Comparison of ENCODE assay signal across 15 cellular contexts in the genomic region with DNA sequence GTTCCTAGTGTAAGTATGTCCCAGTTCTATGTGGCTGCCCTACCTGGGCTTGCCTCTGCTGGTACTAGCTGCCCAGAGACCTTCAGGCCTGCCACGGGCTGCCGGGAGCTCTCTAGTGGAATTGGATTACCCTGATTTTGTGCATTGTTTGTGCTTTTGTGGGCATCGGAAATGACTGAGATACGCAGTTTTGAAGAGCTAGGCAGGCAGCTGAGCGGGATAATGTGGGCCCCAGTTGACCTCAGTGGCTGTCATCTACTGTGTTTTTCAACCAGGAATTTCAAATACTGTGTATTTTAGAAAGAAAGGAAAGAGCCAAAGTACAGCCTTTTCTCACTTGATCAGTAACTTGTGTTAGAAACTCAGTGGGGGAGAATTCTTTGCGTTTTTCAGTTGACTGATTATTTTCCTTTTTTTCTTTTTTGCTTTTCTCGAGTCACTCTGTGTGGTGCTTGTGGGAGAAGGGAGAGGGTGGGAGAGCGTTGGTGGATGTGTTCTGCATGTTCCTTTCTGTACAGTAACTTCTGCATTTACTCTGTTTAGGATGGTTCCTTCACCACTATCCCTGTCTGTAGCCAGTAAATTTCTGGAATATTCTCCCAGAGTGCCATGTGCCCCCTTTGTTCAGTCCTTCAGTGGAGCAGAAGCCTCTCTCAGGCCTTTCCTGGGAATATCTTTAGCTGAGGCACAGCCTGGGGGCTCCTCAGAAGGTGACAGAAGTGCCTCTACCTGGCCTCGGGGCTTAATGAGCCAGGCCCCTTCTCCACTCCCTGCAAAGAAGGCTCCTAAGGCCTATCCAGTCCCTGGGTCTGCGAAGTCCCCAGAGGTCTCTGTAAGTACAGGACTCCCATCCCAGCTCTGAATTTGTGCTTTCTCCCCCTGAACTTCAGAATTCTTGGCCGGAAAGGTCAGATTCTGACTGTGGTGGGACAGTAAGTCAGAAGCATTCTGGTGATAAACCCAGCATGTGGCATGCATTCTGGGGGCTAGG. TPM values are rescaled to one million over a fixed set of nuclear protein-coding genes. Genes with fewer than 3 reads are reported as not detected.
DNase-seq lines count a peak whose midpoint lies in the region; ATAC-seq and TF ChIP-seq lines count a peak whose summit lies in the region.
"Had no signal": no experiment of that assay in that cellular context is flagged by ENCODE, and none has a peak within 500 bp of the region (broad histone marks: within the 10 kb centered on the region; RNA-seq: fewer than 3 reads in every experiment).

No MANE protein-coding gene starts in this region.

- peak overlapping the region in 6 of 10 donors; percentile 17 to 74 (median 58) for H3K27ac Mint-ChIP-seq in naive thymus-derived CD8-positive, alpha-beta T cell
- H3K27ac Mint-ChIP-seq: activated naive CD8-positive, alpha-beta T cell had no signal

- H3K27ac ChIP-seq in A673 (ENCODE audit: low read depth, low read length, poor library complexity, severe bottlenecking), result peak overlapping the region; percentile 33
- H3K27ac ChIP-seq in Peyer's patch, result no peak overlapping the region
- H3K27ac ChIP-seq in duodenal mucosa (ENCODE audit: low read depth, low read length), result peak overlapping the region; percentile 54

- H3K4me3 ChIP-seq in A673 (ENCODE audit: low read depth, low read length, poor library complexity, severe bottlenecking), result no peak overlapping the region
- H3K4me3 ChIP-seq in Peyer's patch, result no peak overlapping the region
- no peak overlapping the region for H3K4me3 ChIP-seq in duodenal mucosa (ENCODE audit: low read depth in 1 of 2, low read length in 2 of 2)
- no peak overlapping the region for H3K4me3 ChIP-seq in BE2C (ENCODE audit: low read depth, low read length)

- BruUV-seq in A673 (replicated peaks; lab: Mats Ljungman, UMichigan), result no TSS peak

- CTCF ChIA-PET in A673 (lab: Charles Lee), result interaction anchor here (0.6 kb wide), 1 partner anchor 244 kb away, joined by 5 read pairs; no protein-coding TSS in a partner anchor

- H3K27me3 Mint-ChIP-seq in naive thymus-derived CD8-positive, alpha-beta T cell, result no peaks in the 10 kb centered on the region
- H3K27me3 Mint-ChIP-seq: activated naive CD8-positive, alpha-beta T cell had no signal

- intact Hi-C loops in A673 (cut with micrococcal nuclease; ENCODE audit: unreplicated experiment), result loop anchor here (5.0 kb wide), 1 partner anchor 273 kb away; no protein-coding TSS in a partner anchor

- H3K4me1 ChIP-seq in A673 (ENCODE audit: insufficient read depth, low read length, poor library complexity, severe bottlenecking) (peaks cover 24% of the 10 kb centered on the region), Peyer's patch (no peaks in the 10 kb centered on the region), duodenal mucosa (ENCODE audit: control insufficient read depth in 1 of 2, insufficient read depth in 2 of 2, low read length in 2 of 2) (no peaks in the 10 kb centered on the region), BE2C (peaks cover 18% of the 10 kb centered on the region)

- H3K9me3 ChIP-seq in A673 (ENCODE audit: low read depth, low read length, poor library complexity, severe bottlenecking) (no peaks in the 10 kb centered on the region), Peyer's patch (no peaks in the 10 kb centered on the region), duodenal mucosa (ENCODE audit: control insufficient read depth in 1 of 2, low read length in 2 of 2) (no peaks in the 10 kb centered on the region), BE2C (no peaks in the 10 kb centered on the region)

- H3K9ac ChIP-seq in duodenal mucosa (ENCODE audit: low read depth in 1 of 2, low read length in 2 of 2), result no peak overlapping the region

- H3K36me3 ChIP-seq in A673 (ENCODE audit: insufficient read depth, low read length, poor library complexity, severe bottlenecking) (no peaks in the 10 kb centered on the region), Peyer's patch (peaks cover 0 to 4% (median 0%) of the 10 kb centered on the region in 3 donors), duodenal mucosa (ENCODE audit: control insufficient read depth in 1 of 2, insufficient read depth in 2 of 2, low read length in 2 of 2) (peaks cover 0 to 5% of the 10 kb centered on the region in 2 donors), BE2C (peaks cover 6% of the 10 kb centered on the region; the same call in 1 of the 2 replicates)

- POLR2A ChIA-PET in A673 (lab: Charles Lee; ENCODE audit: low non-redundant PET), result no interaction called here
- POLR2A ChIA-PET in naive thymus-derived CD8-positive, alpha-beta T cell (lab: Charles Lee), result interaction anchor here (1.4 kb wide), 1 partner anchor 33 kb away, joined by 3 read pairs; no protein-coding TSS in a partner anchor

- H3K4me3 Mint-ChIP-seq in naive thymus-derived CD8-positive, alpha-beta T cell, result no peak overlapping the region
- H3K4me3 Mint-ChIP-seq: activated naive CD8-positive, alpha-beta T cell; immature natural killer cell had no signal

- peaks cover 0 to 3% (median 0%) of the 10 kb centered on the region in 9 donors for H3K9me3 Mint-ChIP-seq in naive thymus-derived CD8-positive, alpha-beta T cell
- H3K9me3 Mint-ChIP-seq: immature natural killer cell had no signal

- TF ChIP-seq CTCF in A673 (conservative IDR thresholded peaks at IDR 0.05; ENCODE audit: low read depth, low read length), result no peak
- TF ChIP-seq CTCF in Peyer's patch (IDR thresholded peaks at IDR 0.05), result no peak
- no peak for TF ChIP-seq CTCF in BE2C (IDR thresholded peaks at IDR 0.05; ENCODE audit: low read depth, low read length)

- no peak for DNase-seq in A673 (ENCODE audit: low spot score)
- peak in 2 of 3 donors; percentile 7 to 31 for DNase-seq in Peyer's patch
- no peak for DNase-seq in naive thymus-derived CD8-positive, alpha-beta T cell
- DNase-seq in NCI-H226, result no peak
- no peak for DNase-seq in BE2C
- DNase-seq in NCI-H69 (lab: John Stamatoyannopoulos, UW), result no peak
- no peak for DNase-seq in central memory CD4-positive, alpha-beta T cell
- DNase-seq: activated CD4-positive, alpha-beta T cell treated with anti-CD3 and anti-CD28 coated beads, Interleukin-2, amount 50 U/mL, for 48 hours; immature natural killer cell; NCI-H748 treated with DMSO at 0.1 percent for 48 hours; stimulated activated CD4-positive, alpha-beta T cell treated with anti-CD3 and anti-CD28 coated beads, Interleukin-4, amount 100 ng/mL, for 1 hour; T-helper 1 cell had no signal

- peaks cover 10 to 33% (median 31%) of the 10 kb centered on the region in 4 donors for H3K4me1 Mint-ChIP-seq in naive thymus-derived CD8-positive, alpha-beta T cell

- TF ChIP-seq POLR2A in Peyer's patch (IDR thresholded peaks at IDR 0.05), result no peak

- H3K27me3 ChIP-seq in A673 (replicated peaks; ENCODE audit: insufficient read depth, low read depth, low read length, poor library complexity), result no peaks in the 10 kb centered on the region
- no peaks in the 10 kb centered on the region for H3K27me3 ChIP-seq in Peyer's patch
- H3K27me3 ChIP-seq in duodenal mucosa (ENCODE audit: control insufficient read depth in 1 of 2, insufficient read depth in 2 of 2, low read length in 2 of 2), result no peaks in the 10 kb centered on the region
- no peaks in the 10 kb centered on the region for H3K27me3 ChIP-seq in BE2C

- no peak for ATAC-seq in naive thymus-derived CD8-positive, alpha-beta T cell

- H3K36me3 Mint-ChIP-seq in naive thymus-derived CD8-positive, alpha-beta T cell, result peaks cover 0 to 4% (median 2%) of the 10 kb centered on the region in 3 donors

RNA-seq across cellular contexts. Expression of a gene that starts 15.0 kb away (rescaled TPM):
- total RNA-seq in A673 (2021), result not detected in 2 replicates
- total RNA-seq in Peyer's patch, result not detected
- not detected for total RNA-seq in naive thymus-derived CD8-positive, alpha-beta T cell
- not detected for polyA plus RNA-seq in naive thymus-derived CD8-positive, alpha-beta T cell
- polyA plus RNA-seq in BE2C (2012; ENCODE audit: insufficient read depth, insufficient read length, low read depth), result 0.19 TPM
- total RNA-seq: subcutaneous adipose tissue had no signal

Comparison
In these comparisons a context has a peak if more than half of its experiments do, and no peak if none do; other contexts are left out.
1. DNase-seq: peak in Peyer's patch (2 of 3); none in A673 (single experiment), naive thymus-derived CD8-positive, alpha-beta T cell (0 of 10), NCI-H226 (single experiment), BE2C (single experiment), NCI-H69 (single experiment) and central memory CD4-positive, alpha-beta T cell (single experiment).
2. H3K27ac ChIP-seq: peak in A673 (single experiment) and duodenal mucosa (single experiment); none in Peyer's patch (0 of 4).